In the genomic region with DNA sequence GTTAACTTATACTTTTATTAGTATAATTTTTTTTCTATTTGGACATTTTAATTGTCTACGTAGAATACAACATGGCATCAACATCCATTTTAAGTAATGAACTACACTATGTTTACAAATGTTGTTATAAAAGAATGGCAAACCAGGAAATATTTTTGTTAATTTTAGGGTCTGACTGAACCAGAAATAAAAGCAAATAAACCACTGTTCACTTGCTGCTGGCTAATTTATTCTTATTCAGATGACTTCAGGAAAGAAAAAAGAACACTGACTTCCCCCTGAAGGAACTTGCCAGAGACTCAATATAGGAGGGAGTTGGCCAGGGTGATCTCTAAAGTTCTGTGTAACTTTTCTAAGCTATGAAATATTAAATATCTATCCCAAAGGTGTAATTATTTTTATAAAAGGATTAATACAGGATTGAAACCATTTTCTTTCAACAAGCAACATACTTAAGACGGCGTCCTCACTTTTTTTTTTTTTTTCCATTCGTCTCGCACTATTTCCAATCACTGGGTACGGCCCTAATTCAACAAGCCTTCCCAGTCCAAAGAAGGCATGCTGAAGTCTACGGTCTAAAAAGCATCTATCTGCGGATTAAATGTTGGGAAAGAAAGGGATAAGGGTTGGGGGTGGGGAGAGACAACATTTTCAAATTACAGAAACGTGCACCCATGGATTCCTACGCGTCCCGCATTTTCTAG, we compare ENCODE assay signal across 1 cellular context.
TF ChIP-seq lines count a peak whose summit lies in the region.

No MANE protein-coding gene starts in this region.

TF ChIP-seq in endothelial cell of umbilical vein, 7 proteins besides CTCF, POLR2A, EP300 and RAD21 (continued from another document):
- TF ChIP-seq MAX (IDR thresholded peaks at IDR 0.05; ENCODE audit: insufficient read depth, insufficient read length), result no peak
- TF ChIP-seq JUN (IDR thresholded peaks at IDR 0.05; ENCODE audit: borderline replicate concordance, insufficient read depth, insufficient read length, low read depth), result no peak
- no peak for TF ChIP-seq EZH2 (IDR thresholded peaks at IDR 0.05; ENCODE audit: borderline replicate concordance, low read depth, low read length, severe bottlenecking)
- no peak for TF ChIP-seq POLR2AphosphoS5 (IDR thresholded peaks at IDR 0.05; ENCODE audit: insufficient read depth, low read depth, low read length)
